Comparison of ENCODE assay signal across 13 cellular contexts in the genomic region with DNA sequence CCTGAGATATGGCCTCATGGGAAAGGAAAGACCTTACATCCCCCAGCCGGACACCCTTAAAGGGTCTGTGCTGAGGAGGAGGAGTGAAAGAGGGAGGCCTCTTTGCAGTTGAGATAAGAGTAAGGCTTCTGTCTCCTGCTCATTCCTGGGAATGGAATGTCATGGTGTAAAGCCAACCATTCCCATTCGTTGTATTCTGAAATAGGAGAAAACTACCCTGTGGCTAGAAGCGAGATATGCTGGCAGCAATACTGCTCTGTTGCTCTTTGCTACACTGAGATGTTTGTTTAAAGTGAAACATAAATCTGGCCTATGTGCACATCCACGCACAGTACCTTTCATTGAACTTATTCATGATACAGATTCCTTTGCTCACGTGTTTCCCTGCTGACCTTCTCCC. TPM values are rescaled to one million over a fixed set of nuclear protein-coding genes. Genes with fewer than 3 reads are reported as not detected.
A peak's percentile ranks its signal among the peaks of the same experiment; 100 is the strongest.
DNase-seq lines count a peak whose midpoint lies in the region; ATAC-seq and TF ChIP-seq lines count a peak whose summit lies in the region.
"Had no signal": no experiment of that assay in that cellular context is flagged by ENCODE, and none has a peak within 500 bp of the region (broad histone marks: within the 10 kb centered on the region; RNA-seq: fewer than 3 reads in every experiment).

No MANE protein-coding gene starts in this region.

- H3K79me2 ChIP-seq in parathyroid adenoma, result peaks cover 24% of the 10 kb centered on the region

- TF ChIP-seq CTCF in brain (conservative IDR thresholded peaks at IDR 0.05) (no peak), heart right ventricle (IDR thresholded peaks at IDR 0.05) (no peak), parathyroid adenoma (IDR thresholded peaks at IDR 0.05) (no peak)

- H3K4me3 ChIP-seq in HUES6 (ENCODE audit: low read depth, low read length), result peak overlapping the region; percentile 17; the same call in 1 of the 2 replicates
- H3K4me3 ChIP-seq in heart right ventricle, result peak overlapping the region in 3 of 10 donors; percentile 50 to 78 (median 67)
- no peak overlapping the region for H3K4me3 ChIP-seq in parathyroid adenoma (ENCODE audit: low read depth, low read length)
- H3K4me3 ChIP-seq: HAP-1, SJSA1 had no signal

- WGBS in heart right ventricle, 2 donors, result 40 to 41% methylated on average over 5 of the region's 5 CpGs

- H3K36me3 ChIP-seq in HUES6 (ENCODE audit: control insufficient read depth, insufficient read depth, low read length) (peaks cover 12% of the 10 kb centered on the region), heart right ventricle (peaks cover 0 to 24% (median 0%) of the 10 kb centered on the region in 9 donors), parathyroid adenoma (ENCODE audit: control insufficient read depth, insufficient read depth, low read length) (no peaks in the 10 kb centered on the region)
- H3K36me3 ChIP-seq: adrenal gland had no signal

- H3K4me1 Mint-ChIP-seq in brain, result peaks cover 37% of the 10 kb centered on the region

- intact Hi-C loops in heart right ventricle (cut with DNase I), result no loop called here

- H2AFZ ChIP-seq in parathyroid adenoma, result no peak overlapping the region

- H3K27ac ChIP-seq in HUES6 (ENCODE audit: low read depth, low read length), result no peak overlapping the region
- peak overlapping the region in 9 of 10 donors; percentile 55 to 86 (median 81) for H3K27ac ChIP-seq in heart right ventricle
- peak overlapping the region; percentile 71 for H3K27ac ChIP-seq in parathyroid adenoma
- H3K27ac ChIP-seq: SJSA1 had no signal

- DNase-seq in heart right ventricle (no peak), NCI-H1105 treated with DMSO at 0.1 percent for 48 hours (lab: John Stamatoyannopoulos, UW) (no peak)
- DNase-seq: Kasumi-1, NCI-H774 had no signal

- H3K9me3 ChIP-seq in HUES6 (ENCODE audit: control insufficient read depth, insufficient read depth, low read depth, low read length), result no peaks in the 10 kb centered on the region
- no peaks in the 10 kb centered on the region for H3K9me3 ChIP-seq in heart right ventricle
- no peaks in the 10 kb centered on the region for H3K9me3 ChIP-seq in parathyroid adenoma (ENCODE audit: control insufficient read depth, low read length)
- H3K9me3 ChIP-seq: adrenal gland, HAP-1, SJSA1 had no signal

- peaks cover 14% of the 10 kb centered on the region for H3K4me1 ChIP-seq in HUES6 (ENCODE audit: control insufficient read depth, insufficient read depth, low read length)
- peaks cover 0 to 38% (median 21%) of the 10 kb centered on the region in 9 donors for H3K4me1 ChIP-seq in heart right ventricle
- H3K4me1 ChIP-seq in parathyroid adenoma, result peaks cover 7% of the 10 kb centered on the region
- H3K4me1 ChIP-seq: HAP-1, SJSA1 had no signal

- H3K36me3 Mint-ChIP-seq in brain, result peaks cover 68% of the 10 kb centered on the region

- H3K9ac ChIP-seq in HUES6 (ENCODE audit: low read length), result no peak overlapping the region
- no peak overlapping the region for H3K9ac ChIP-seq in parathyroid adenoma

- H3K4me3 Mint-ChIP-seq in brain, result peak overlapping the region; percentile 14 to 98 (median 92)

- no peaks in the 10 kb centered on the region for H3K27me3 ChIP-seq in HUES6 (ENCODE audit: control insufficient read depth, insufficient read depth, low read length)
- no peaks in the 10 kb centered on the region for H3K27me3 ChIP-seq in heart right ventricle
- H3K27me3 ChIP-seq in parathyroid adenoma (ENCODE audit: control insufficient read depth, insufficient read depth, low read length), result no peaks in the 10 kb centered on the region
- H3K27me3 ChIP-seq: adrenal gland, SJSA1 had no signal

- peaks cover 0 to 26% (median 4%) of the 10 kb centered on the region in 5 experiments for H3K9me3 Mint-ChIP-seq in brain

- peak overlapping the region; percentile 80 to 97 (median 95) for H3K27ac Mint-ChIP-seq in brain

- no peak overlapping the region for H3K4me2 ChIP-seq in parathyroid adenoma (ENCODE audit: low read length)

- peak in 4 of 8 donors; percentile 21 to 37 (median 28) for ATAC-seq in heart right ventricle
- ATAC-seq in HG02798 (IDR thresholded peaks at IDR 0.05; ENCODE audit: poor library complexity, unreplicated experiment), result no peak
- ATAC-seq in GM21515 (IDR thresholded peaks at IDR 0.05; ENCODE audit: unreplicated experiment), result no peak
- no peak for ATAC-seq in HG02885 (IDR thresholded peaks at IDR 0.05; ENCODE audit: poor library complexity, unreplicated experiment)

- peaks cover 2% of the 10 kb centered on the region for H3K27me3 Mint-ChIP-seq in brain

RNA-seq across cellular contexts. Expression of a gene that starts 0.8 kb away (rescaled TPM):
- polyA plus RNA-seq in brain (ENCODE audit: insufficient read depth, low read depth, low replicate concordance) (0.59 TPM), heart right ventricle (1 to 10 TPM; 1.3 to 7.5 TPM)
- total RNA-seq in heart right ventricle, result 1 to 10 TPM; 5.3 to 8.1 (median 7.1) TPM

RNA-seq across cellular contexts. Expression of a gene that starts 14.6 kb away (rescaled TPM):
- polyA plus RNA-seq in brain (ENCODE audit: insufficient read depth, low read depth, low replicate concordance) (1.1 TPM), heart right ventricle (1 to 10 TPM; 1.5 to 3.9 TPM)
- total RNA-seq in heart right ventricle, result 1 to 10 TPM; 1.9 to 6.6 (median 2.7) TPM

RNA-seq across cellular contexts. Expression of a gene that starts 20.3 kb away (rescaled TPM):
- 4.5 TPM for polyA plus RNA-seq in brain (ENCODE audit: insufficient read depth, low read depth, low replicate concordance)
- 10 to 100 TPM; 16.0 to 24.8 (median 20.0) TPM for total RNA-seq in heart right ventricle
- 10 to 100 TPM in 1 of 2 donors, 1 to 10 TPM in 1; 4.2 to 39.1 TPM for polyA plus RNA-seq in heart right ventricle

RNA-seq across cellular contexts. Expression of a gene that starts 59.5 kb away (rescaled TPM):
- polyA plus RNA-seq in brain (ENCODE audit: insufficient read depth, low read depth, low replicate concordance), result 4.4 TPM
- total RNA-seq in heart right ventricle, result 10 to 100 TPM in 9 of 10 donors, 1 to 10 TPM in 1; 6.2 to 14.8 (median 12.6) TPM
- polyA plus RNA-seq in heart right ventricle, result 10 to 100 TPM in 1 of 2 donors, 1 to 10 TPM in 1; 8.7 to 26.1 TPM

RNA-seq across cellular contexts. Expression of a gene that starts 59.8 kb away (rescaled TPM):
- polyA plus RNA-seq in brain (ENCODE audit: insufficient read depth, low read depth, low replicate concordance), result 4.4 TPM
- total RNA-seq in heart right ventricle, result 10 to 100 TPM in 6 of 10 donors, 1 to 10 TPM in 4; 7.6 to 14.4 (median 11.0) TPM
- polyA plus RNA-seq in heart right ventricle, result 1 to 10 TPM; 6.7 to 8.8 TPM
